8 cellular contexts compared by ENCODE assay signal in the genomic region with DNA sequence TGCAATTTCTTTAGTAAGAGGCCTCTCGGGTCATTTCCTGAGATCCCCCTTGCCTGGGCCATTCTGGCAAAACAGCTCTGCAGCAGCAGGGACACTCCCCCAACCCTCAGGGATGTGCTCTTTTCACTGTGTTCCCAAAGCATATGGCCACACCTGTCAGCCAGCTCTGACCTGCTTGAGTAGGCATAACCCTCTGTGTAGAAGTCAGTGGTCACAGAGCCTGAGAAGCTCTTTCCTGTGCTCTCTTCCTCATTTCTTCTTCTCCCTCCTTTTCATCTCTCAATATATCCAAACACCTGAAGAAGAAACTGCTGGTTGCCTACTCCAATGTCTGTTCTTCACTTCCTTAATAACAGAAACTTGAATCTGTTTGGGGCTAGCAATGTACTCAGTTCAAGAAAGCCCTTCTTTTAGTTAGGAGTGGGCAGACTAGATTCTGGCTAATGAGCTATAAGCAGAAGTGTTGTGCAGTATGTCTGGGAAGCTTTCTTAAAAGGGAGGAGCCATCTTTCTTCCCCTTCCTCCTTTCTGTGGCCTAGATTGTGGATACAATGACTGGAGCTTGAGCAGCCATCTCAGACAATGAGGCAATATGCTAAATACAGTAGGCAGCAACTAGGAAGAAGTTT.
DNase-seq lines count a peak whose midpoint lies in the region; ATAC-seq, FAIRE-seq and TF ChIP-seq lines count a peak whose summit lies in the region.

No MANE protein-coding gene starts in this region.

- H3K27ac ChIP-seq in sigmoid colon = peak overlapping the region; percentile 40 to 67 (median 51)
- no peak overlapping the region for H3K27ac ChIP-seq in trophoblast cell (ENCODE audit: low read depth, low read length)

- H3K18ac ChIP-seq in trophoblast cell (ENCODE audit: low read length) = no peak overlapping the region

- no peak overlapping the region for H2AK5ac ChIP-seq in trophoblast cell (ENCODE audit: low read length)

- H3K9ac ChIP-seq in trophoblast cell (ENCODE audit: low read length) = no peak overlapping the region

- no peak overlapping the region for H2BK120ac ChIP-seq in trophoblast cell (ENCODE audit: insufficient read depth, low read length, poor library complexity)

- DNase-seq in GM19239 (ENCODE audit: insufficient read length, low spot score) (no peak), RPMI8226 (peak; percentile 51), sigmoid colon (peak; percentile 57), trophoblast cell (no peak), NCI-H446 treated with DMSO at 0.1 percent for 48 hours (lab: John Stamatoyannopoulos, UW) (no peak), NCI-H526 treated with DMSO at 0.1 percent for 48 hours (lab: John Stamatoyannopoulos, UW) (no peak)
- DNase-seq in NK-92 treated with Interleukin-12 subunit alpha and Interleukin-12 subunit beta, amount 100 ng/mL, for 24 hours (lab: John Stamatoyannopoulos, UW) = no peak

- H3K4me2 ChIP-seq in trophoblast cell (ENCODE audit: low read length) = no peak overlapping the region

- H3K36me3 ChIP-seq in sigmoid colon (no peaks in the 10 kb centered on the region), trophoblast cell (ENCODE audit: control insufficient read depth in 1 of 2, insufficient read depth in 2 of 2, low read length in 2 of 2) (no peaks in the 10 kb centered on the region)

- H2BK12ac ChIP-seq in trophoblast cell (ENCODE audit: low read length) = no peak overlapping the region

- no peak overlapping the region for H2AFZ ChIP-seq in trophoblast cell (ENCODE audit: insufficient read depth, low read length, poor library complexity)

- no peak overlapping the region for H2BK5ac ChIP-seq in trophoblast cell (ENCODE audit: low read depth, low read length, poor library complexity)

- H3K4me1 ChIP-seq in sigmoid colon (no peaks in the 10 kb centered on the region), trophoblast cell (ENCODE audit: control insufficient read depth in 1 of 2, insufficient read depth in 2 of 2, low read length in 2 of 2) (no peaks in the 10 kb centered on the region)

- no peak overlapping the region for H3K23ac ChIP-seq in trophoblast cell (ENCODE audit: low read length)

- no peak overlapping the region for H4K91ac ChIP-seq in trophoblast cell (ENCODE audit: low read depth, low read length)

- H3K4me3 ChIP-seq in sigmoid colon (no peak overlapping the region), trophoblast cell (ENCODE audit: low read depth, low read length) (no peak overlapping the region)

- no peaks in the 10 kb centered on the region for H3K27me3 ChIP-seq in sigmoid colon
- no peaks in the 10 kb centered on the region for H3K27me3 ChIP-seq in trophoblast cell (ENCODE audit: insufficient read depth, low read length)

- H3K79me2 ChIP-seq in trophoblast cell (ENCODE audit: control insufficient read depth, insufficient read depth, low read length, poor library complexity) = no peaks in the 10 kb centered on the region

- TF ChIP-seq CTCF in sigmoid colon (IDR thresholded peaks at IDR 0.05) = no peak

- TF ChIP-seq EP300 in sigmoid colon (IDR thresholded peaks at IDR 0.05) = no peak

- intact Hi-C loops in sigmoid colon (cut with DNase I) = no loop called here

- H3K4ac ChIP-seq in trophoblast cell (ENCODE audit: low read depth, low read length) = no peak overlapping the region

- H4K8ac ChIP-seq in trophoblast cell (ENCODE audit: low read depth, low read length) = no peak overlapping the region

- H3K9me3 ChIP-seq in sigmoid colon (no peaks in the 10 kb centered on the region), trophoblast cell (ENCODE audit: insufficient read depth, low read depth, low read length) (no peaks in the 10 kb centered on the region)

- H4K12ac ChIP-seq in trophoblast cell (ENCODE audit: low read depth, low read length) = no peak overlapping the region

- ATAC-seq in HG03025 (IDR thresholded peaks at IDR 0.05; ENCODE audit: low FRiP score, unreplicated experiment) = peak; percentile 67

- no peak for TF ChIP-seq POLR2A in sigmoid colon (IDR thresholded peaks at IDR 0.05)

- WGBS in sigmoid colon, 2 donors = 71 to 80% methylated on average over 1 of the region's 1 CpG
- no CpG with 5 or more reads among the region's 1 CpG for WGBS in trophoblast cell (ENCODE audit: extremely low coverage, insufficient coverage, insufficient read length)

- H3K14ac ChIP-seq in trophoblast cell (ENCODE audit: low read length) = no peak overlapping the region

- peak; percentile 99 for FAIRE-seq in GM19239 (lab: Jason Lieb, UNC)

- H3K79me1 ChIP-seq in trophoblast cell (ENCODE audit: low read length) = no peaks in the 10 kb centered on the region

Comparison
In these comparisons a context has a peak if more than half of its experiments do, and no peak if none do; other contexts are left out.
1. DNase-seq: peak in RPMI8226 (single experiment) and sigmoid colon (single experiment); none in GM19239 (single experiment), trophoblast cell (0 of 2), NK-92 treated with Interleukin-12 subunit alpha and Interleukin-12 subunit beta, amount 100 ng/mL, for 24 hours (single experiment), NCI-H446 treated with DMSO at 0.1 percent for 48 hours (single experiment) and NCI-H526 treated with DMSO at 0.1 percent for 48 hours (single experiment).